22 cellular contexts compared by ENCODE assay signal in the genomic region with DNA sequence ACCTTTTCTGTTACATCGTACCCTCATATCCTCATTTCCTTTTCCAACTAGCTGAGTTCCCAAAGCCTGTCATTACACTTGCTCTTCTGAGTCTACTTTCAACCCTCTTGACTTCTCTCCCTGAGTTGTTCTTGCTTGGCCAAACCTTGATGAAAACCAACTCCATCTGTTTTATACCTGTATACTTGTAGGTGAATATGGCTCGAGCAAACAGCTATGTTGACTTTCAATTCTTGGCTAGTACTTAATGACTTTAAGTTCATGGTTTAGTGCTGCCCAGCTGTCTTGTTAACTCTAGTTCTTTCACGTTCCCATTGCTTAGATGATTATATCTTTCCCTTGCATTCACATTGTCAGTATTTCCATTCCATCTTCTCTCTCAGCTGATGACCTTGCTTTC.
"Had no signal": no experiment of that assay in that cellular context is flagged by ENCODE, and none has a peak within 500 bp of the region (broad histone marks: within the 10 kb centered on the region; RNA-seq: fewer than 3 reads in every experiment).

No MANE protein-coding gene starts in this region.

- ATAC-seq: left lobe of liver; mucosa of descending colon; natural killer cell treated with Interleukin-12 subunit alpha and Interleukin-12 subunit beta and Interleukin-15 and Interleukin-18, amount 100 ng/mL, for 72 hours; right cardiac atrium; stimulated activated effector memory CD8-positive, alpha-beta T cell treated with anti-CD3 and anti-CD28 coated beads, Interleukin-12 subunit alpha, Interleukin-12 subunit beta, amount 100 ng/mL, for 72 hours; upper lobe of right lung had no signal

- H3K27me3 ChIP-seq: sigmoid colon, tibial nerve, upper lobe of right lung had no signal

- H3K27ac ChIP-seq: coronary artery, prostate gland, sigmoid colon, thoracic aorta, tibial nerve, upper lobe of right lung had no signal

- H3K4me3 ChIP-seq: coronary artery, mucosa of descending colon, prostate gland, sigmoid colon, thoracic aorta, tibial nerve, upper lobe of right lung had no signal

- H3K27me3 Mint-ChIP-seq: naive B cell; natural killer cell treated with Interleukin-12 subunit alpha and Interleukin-12 subunit beta and Interleukin-15 and Interleukin-18, amount 100 ng/mL, for 72 hours had no signal

- DNase-seq: dermis blood vessel endothelial cell; effector memory CD4-positive, alpha-beta T cell; hypothalamus; immature natural killer cell; mesenchymal stem cell; mucosa of descending colon; naive B cell; right cardiac atrium; sigmoid colon; stimulated activated CD4-positive, alpha-beta T cell treated with anti-CD3 and anti-CD28 coated beads, Interleukin-2, amount 100 ng/mL, for 24 hours; stimulated activated CD4-positive, alpha-beta T cell treated with anti-CD3 and anti-CD28 coated beads, Interleukin-4, amount 100 ng/mL, for 24 hours; stimulated activated naive CD4-positive, alpha-beta T cell treated with Interleukin-2 at 50 U/mL for 16 hours; upper lobe of right lung had no signal

- H3K36me3 ChIP-seq: prostate gland, sigmoid colon, thoracic aorta, upper lobe of right lung had no signal

- H3K4me1 ChIP-seq: prostate gland, sigmoid colon, tibial nerve, upper lobe of right lung had no signal

- H3K9me3 ChIP-seq: prostate gland had no signal

- H3K4me1 Mint-ChIP-seq: mesothelial cell of epicardium, naive B cell, neural crest cell had no signal

- H3K4me3 Mint-ChIP-seq: immature natural killer cell; mesothelial cell of epicardium; naive B cell; natural killer cell treated with Interleukin-12 subunit alpha and Interleukin-12 subunit beta and Interleukin-15 and Interleukin-18, amount 100 ng/mL, for 72 hours; neural crest cell; stimulated activated effector memory CD8-positive, alpha-beta T cell treated with anti-CD3 and anti-CD28 coated beads, Interleukin-12 subunit alpha, Interleukin-12 subunit beta, amount 100 ng/mL, for 72 hours had no signal

- H3K36me3 Mint-ChIP-seq: stimulated activated effector memory CD8-positive, alpha-beta T cell treated with anti-CD3 and anti-CD28 coated beads, Interleukin-12 subunit alpha, Interleukin-12 subunit beta, amount 100 ng/mL, for 72 hours had no signal

- H3K27ac Mint-ChIP-seq: immature natural killer cell; mesothelial cell of epicardium; naive B cell; natural killer cell treated with Interleukin-12 subunit alpha and Interleukin-12 subunit beta and Interleukin-15 and Interleukin-18, amount 100 ng/mL, for 72 hours; stimulated activated effector memory CD8-positive, alpha-beta T cell treated with anti-CD3 and anti-CD28 coated beads, Interleukin-12 subunit alpha, Interleukin-12 subunit beta, amount 100 ng/mL, for 72 hours had no signal
